ENCODE assay signal across 1 cellular context in genomic region chr17:73224663-73225305, GRCh38.
TF ChIP-seq lines count a peak whose summit lies in the region.

No MANE protein-coding gene starts in this region.

TF ChIP-seq in IMR-90, 13 proteins besides CTCF, POLR2A, EP300 and RAD21:
- TF ChIP-seq NFE2L2 (IDR thresholded peaks at IDR 0.05; ENCODE audit: low read depth, low read length), result no peak
- no peak for TF ChIP-seq SMC3 (IDR thresholded peaks at IDR 0.05; ENCODE audit: low read depth, low read length)
- TF ChIP-seq FOS (IDR thresholded peaks at IDR 0.05; ENCODE audit: low read depth, low read length), result no peak
